Comparison of ENCODE assay signal across 23 cellular contexts in genomic region chr4:40881851-40882250, GRCh38.
DNase-seq lines count a peak whose midpoint lies in the region; ATAC-seq, FAIRE-seq and TF ChIP-seq lines count a peak whose summit lies in the region.
"Had no signal": no experiment of that assay in that cellular context is flagged by ENCODE, and none has a peak within 500 bp of the region (broad histone marks: within the 10 kb centered on the region; RNA-seq: fewer than 3 reads in every experiment).

No MANE protein-coding gene starts in this region.

- BruUV-seq in Caco-2 (replicated peaks; lab: Mats Ljungman, UMichigan): no TSS peak

- H3K4me3 Mint-ChIP-seq in Caco-2 (ENCODE audit: unreplicated experiment) (no peak overlapping the region), astrocyte (ENCODE audit: unreplicated experiment) (no peak overlapping the region), mesothelial cell of epicardium (no peak overlapping the region)
- no peak overlapping the region for H3K4me3 Mint-ChIP-seq in CD8-positive, alpha-beta memory T cell

- no peak overlapping the region for H3K4me2 ChIP-seq in astrocyte (ENCODE audit: low read length)
- H3K4me2 ChIP-seq: KMS-11 had no signal

- intact Hi-C loops in Caco-2 (cut with micrococcal nuclease; ENCODE audit: unreplicated experiment) (no loop called here), lower lobe of right lung (cut with DNase I) (no loop called here)

- H3K27ac Mint-ChIP-seq in Caco-2 (ENCODE audit: unreplicated experiment): peak overlapping the region; percentile 23
- peak overlapping the region; percentile 26 for H3K27ac Mint-ChIP-seq in astrocyte (ENCODE audit: unreplicated experiment)
- peak overlapping the region; percentile 68 for H3K27ac Mint-ChIP-seq in mesothelial cell of epicardium
- H3K27ac Mint-ChIP-seq in CD8-positive, alpha-beta memory T cell: no peak overlapping the region

- H3K9me3 Mint-ChIP-seq in Caco-2 (ENCODE audit: unreplicated experiment): no peaks in the 10 kb centered on the region
- no peaks in the 10 kb centered on the region for H3K9me3 Mint-ChIP-seq in astrocyte (ENCODE audit: unreplicated experiment)
- no peaks in the 10 kb centered on the region for H3K9me3 Mint-ChIP-seq in mesothelial cell of epicardium
- no peaks in the 10 kb centered on the region for H3K9me3 Mint-ChIP-seq in CD8-positive, alpha-beta memory T cell

- H3K27ac ChIP-seq in astrocyte (ENCODE audit: low read depth, low read length) (no peak overlapping the region), lower lobe of right lung (no peak overlapping the region)
- no peak overlapping the region for H3K27ac ChIP-seq in CD8-positive, alpha-beta memory T cell (ENCODE audit: low read depth, low read length)
- H3K27ac ChIP-seq: KMS-11 had no signal

- no peaks in the 10 kb centered on the region for H3K79me2 ChIP-seq in astrocyte (ENCODE audit: insufficient read depth, low read length)

- no peak overlapping the region for H2AFZ ChIP-seq in astrocyte (ENCODE audit: low read depth, low read length)

- no peak for FAIRE-seq in astrocyte (lab: Jason Lieb, UNC)
- FAIRE-seq in frontal cortex (lab: Jason Lieb, UNC): no peak
- FAIRE-seq: G401.6, GM12878, RCC 7860 had no signal

- no peak overlapping the region for H3K9ac ChIP-seq in astrocyte (ENCODE audit: low read length)
- H3K9ac ChIP-seq: KMS-11 had no signal

- H3K27me3 ChIP-seq in Caco-2 (replicated peaks; ENCODE audit: control insufficient read depth, insufficient read depth, low read length): no peaks in the 10 kb centered on the region
- no peaks in the 10 kb centered on the region for H3K27me3 ChIP-seq in astrocyte (ENCODE audit: insufficient read depth, low read length)
- H3K27me3 ChIP-seq in lower lobe of right lung (ENCODE audit: low read depth): no peaks in the 10 kb centered on the region
- H3K27me3 ChIP-seq in CD8-positive, alpha-beta memory T cell (ENCODE audit: insufficient read depth, low read length, poor library complexity, severe bottlenecking): no peaks in the 10 kb centered on the region

- peaks cover 49% of the 10 kb centered on the region for H3K36me3 Mint-ChIP-seq in Caco-2 (ENCODE audit: insufficient read depth, unreplicated experiment)
- H3K36me3 Mint-ChIP-seq in astrocyte (ENCODE audit: low read depth, unreplicated experiment): peaks cover 48% of the 10 kb centered on the region
- peaks cover 19% of the 10 kb centered on the region for H3K36me3 Mint-ChIP-seq in mesothelial cell of epicardium
- no peaks in the 10 kb centered on the region for H3K36me3 Mint-ChIP-seq in CD8-positive, alpha-beta memory T cell

- H3K4me3 ChIP-seq in Caco-2 (ENCODE audit: low read depth, low read length) (no peak overlapping the region), astrocyte (ENCODE audit: insufficient read depth, low read depth, low read length) (no peak overlapping the region), lower lobe of right lung (no peak overlapping the region)
- H3K4me3 ChIP-seq in CD8-positive, alpha-beta memory T cell (ENCODE audit: low read length): no peak overlapping the region
- H3K4me3 ChIP-seq: GM12878 had no signal

- H3K9me3 ChIP-seq in Caco-2 (no peaks in the 10 kb centered on the region), astrocyte (ENCODE audit: insufficient read depth, low read depth, low read length) (no peaks in the 10 kb centered on the region), lower lobe of right lung (no peaks in the 10 kb centered on the region)
- no peaks in the 10 kb centered on the region for H3K9me3 ChIP-seq in CD8-positive, alpha-beta memory T cell (ENCODE audit: low read length)

- POLR2A ChIA-PET in Caco-2 (lab: Charles Lee): no interaction called here
- POLR2A ChIA-PET in CD8-positive, alpha-beta memory T cell (lab: Charles Lee): no interaction called here

- no peak for DNase-seq in Caco-2
- DNase-seq in SK-N-DZ (ENCODE audit: low spot score): peak; percentile 47
- no peak for DNase-seq in astrocyte (ENCODE audit: low read depth)
- no peak for DNase-seq in mesothelial cell of epicardium (ENCODE audit: low spot score in 2 of 2, unreplicated experiment in 2 of 2)
- no peak for DNase-seq in frontal cortex (ENCODE audit: low spot score in 2 of 2)
- no peak for DNase-seq in lower lobe of right lung
- no peak for DNase-seq in CD8-positive, alpha-beta memory T cell
- DNase-seq in D341Med (ENCODE audit: low spot score): no peak
- DNase-seq: DMS53, GOT3, HCEC 1CT, IMR-90, MM.1S, NCI-H1048, NCI-H1417, NCI-H1694, NCI-H2029 treated with DMSO at 0.1 percent for 48 hours, NCI-H526 treated with DMSO at 0.1 percent for 48 hours, SIG-M5 had no signal

- H3K4me1 Mint-ChIP-seq in Caco-2 (ENCODE audit: low read depth, unreplicated experiment) (peaks cover 8% of the 10 kb centered on the region), astrocyte (ENCODE audit: low read depth, unreplicated experiment) (peaks cover 6% of the 10 kb centered on the region), mesothelial cell of epicardium (peaks cover 21% of the 10 kb centered on the region)
- no peaks in the 10 kb centered on the region for H3K4me1 Mint-ChIP-seq in CD8-positive, alpha-beta memory T cell

- CTCF ChIA-PET in Caco-2 (lab: Charles Lee): no interaction called here
- CTCF ChIA-PET in CD8-positive, alpha-beta memory T cell (lab: Charles Lee): interaction anchor here (0.9 kb wide), 1 partner anchor 41 kb away, joined by 3 read pairs; no protein-coding TSS in a partner anchor

- H3K27me3 Mint-ChIP-seq in Caco-2 (ENCODE audit: insufficient read depth, unreplicated experiment) (no peaks in the 10 kb centered on the region), astrocyte (ENCODE audit: low read depth, unreplicated experiment) (no peaks in the 10 kb centered on the region), mesothelial cell of epicardium (ENCODE audit: low read depth) (no peaks in the 10 kb centered on the region)
- H3K27me3 Mint-ChIP-seq in CD8-positive, alpha-beta memory T cell: peaks cover 17 to 54% of the 10 kb centered on the region in 2 donors

- ATAC-seq in lower lobe of right lung: no peak
- ATAC-seq: GM12878 had no signal

- TF ChIP-seq CTCF in Caco-2 (IDR thresholded peaks at IDR 0.05; ENCODE audit: insufficient read depth in 1 of 2, low read depth in 1 of 2, low read length in 1 of 2, severe bottlenecking in 1 of 2, unreplicated experiment in 1 of 2) (no peak), astrocyte (IDR thresholded peaks at IDR 0.05; ENCODE audit: insufficient read depth, low read depth, low read length) (no peak), mesothelial cell of epicardium (IDR thresholded peaks at IDR 0.05; ENCODE audit: unreplicated experiment) (no peak), lower lobe of right lung (IDR thresholded peaks at IDR 0.05) (no peak)

- peaks cover 1% of the 10 kb centered on the region for H3K36me3 ChIP-seq in Caco-2 (ENCODE audit: control insufficient read depth, insufficient read depth, low read length)
- peaks cover 19% of the 10 kb centered on the region for H3K36me3 ChIP-seq in astrocyte (ENCODE audit: insufficient read depth, low read length)
- peaks cover 52% of the 10 kb centered on the region for H3K36me3 ChIP-seq in lower lobe of right lung
- no peaks in the 10 kb centered on the region for H3K36me3 ChIP-seq in CD8-positive, alpha-beta memory T cell (ENCODE audit: insufficient read depth, low read length)

- H3K4me1 ChIP-seq in Caco-2: no peaks in the 10 kb centered on the region
- H3K4me1 ChIP-seq in astrocyte (ENCODE audit: insufficient read depth, low read length): peaks cover 5% of the 10 kb centered on the region
- no peaks in the 10 kb centered on the region for H3K4me1 ChIP-seq in lower lobe of right lung
- no peaks in the 10 kb centered on the region for H3K4me1 ChIP-seq in CD8-positive, alpha-beta memory T cell (ENCODE audit: insufficient read depth, low read length)

- peaks cover 34% of the 10 kb centered on the region for H4K20me1 ChIP-seq in astrocyte (ENCODE audit: insufficient read depth, low read length)

Comparison
In these comparisons a context has a peak if more than half of its experiments do, and no peak if none do; other contexts are left out.
1. H3K27ac Mint-ChIP-seq: peak in Caco-2 (single experiment), astrocyte (single experiment) and mesothelial cell of epicardium (single experiment); none in CD8-positive, alpha-beta memory T cell (0 of 8).